ENCODE assay signal across 30 cellular contexts in the genomic region with DNA sequence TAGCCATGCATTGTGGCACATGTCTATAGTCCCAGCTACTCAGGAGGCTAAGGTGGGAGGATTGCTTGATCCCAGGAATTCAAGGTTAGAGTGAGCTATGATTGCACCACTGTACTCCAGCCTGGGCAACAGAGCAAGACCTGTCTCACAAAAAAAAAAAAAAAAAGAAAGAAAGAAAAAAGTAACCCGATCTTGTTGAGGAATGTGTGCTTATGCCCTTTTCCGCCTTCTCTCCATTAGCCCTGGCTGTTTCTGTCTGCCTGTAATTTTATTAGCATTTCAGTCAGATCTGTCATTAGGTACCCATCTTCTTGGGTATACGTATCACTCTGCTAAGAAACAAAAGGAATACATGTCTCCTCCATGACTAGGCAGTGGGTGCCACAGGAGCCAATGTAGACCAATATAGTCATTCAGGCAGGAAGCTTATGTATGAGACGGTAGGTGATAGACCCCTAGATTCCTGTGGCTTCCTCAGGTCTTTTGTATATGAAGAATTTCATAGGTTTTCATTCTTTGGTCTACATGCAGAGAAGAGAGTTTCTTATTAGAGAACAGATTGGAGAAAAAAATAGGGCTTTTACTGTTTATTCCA. TPM values are rescaled to one million over a fixed set of nuclear protein-coding genes. Genes with fewer than 3 reads are reported as not detected.
A peak's percentile ranks its signal among the peaks of the same experiment; 100 is the strongest.
DNase-seq lines count a peak whose midpoint lies in the region; ATAC-seq lines count a peak whose summit lies in the region.
"Had no signal": no experiment of that assay in that cellular context is flagged by ENCODE, and none has a peak within 500 bp of the region (broad histone marks: within the 10 kb centered on the region; RNA-seq: fewer than 3 reads in every experiment).

No MANE protein-coding gene starts in this region.

- intact Hi-C loops in CD4-positive, alpha-beta memory T cell (cut with micrococcal nuclease): loop anchor here (5.0 kb wide), 1 partner anchor 38 kb away; no protein-coding TSS in a partner anchor

- no peaks in the 10 kb centered on the region for H3K27me3 ChIP-seq in CD4-positive, alpha-beta memory T cell (ENCODE audit: insufficient read depth, low read length)
- H3K27me3 ChIP-seq: adrenal gland, ovary, Peyer's patch, right atrium auricular region had no signal

- POLR2A ChIA-PET in CD4-positive, alpha-beta memory T cell (lab: Charles Lee; ENCODE audit: partially characterized antibody): no interaction called here

- H3K4me3 Mint-ChIP-seq in CD4-positive, alpha-beta memory T cell: peak overlapping the region in 2 of 8 donors; percentile 33 to 36
- H3K4me3 Mint-ChIP-seq in T-helper 17 cell: no peak overlapping the region
- H3K4me3 Mint-ChIP-seq: CD4-positive, alpha-beta T cell; dendritic cell treated with granulocyte-macrophage colony-stimulating factor and Interleukin-4, amounts not matched to agents 40 ng/mL and 50 ng/mL, for 4 days; naive thymus-derived CD4-positive, alpha-beta T cell; T-helper 2 cell treated with Interferon-gamma antibody and Interleukin-4, amounts not matched to agents 5 μg/mL and 100 μg/mL, for 36 hours had no signal

- H3K36me3 ChIP-seq in CD4-positive, alpha-beta memory T cell (ENCODE audit: insufficient read depth, low read length): no peaks in the 10 kb centered on the region
- H3K36me3 ChIP-seq: adrenal gland, ovary, Peyer's patch, right atrium auricular region, WERI-Rb-1 had no signal

- peaks cover 69% of the 10 kb centered on the region for H3K4me1 ChIP-seq in CD4-positive, alpha-beta memory T cell (ENCODE audit: insufficient read depth, low read length)

- H3K4me1 Mint-ChIP-seq in CD4-positive, alpha-beta memory T cell: peaks cover 34 to 66% (median 47%) of the 10 kb centered on the region in 4 donors
- H3K4me1 Mint-ChIP-seq in T-helper 17 cell: peaks cover 37% of the 10 kb centered on the region

- CTCF ChIA-PET in CD4-positive, alpha-beta memory T cell (lab: Charles Lee; ENCODE audit: partially characterized antibody): interaction anchor here (0.7 to 7.7 kb wide), 3 partner anchors 28 to 186 kb away, joined by 3 to 50 read pairs (median 4); no protein-coding TSS in a partner anchor

- H3K27me3 Mint-ChIP-seq in CD4-positive, alpha-beta memory T cell: no peaks in the 10 kb centered on the region
- no peaks in the 10 kb centered on the region for H3K27me3 Mint-ChIP-seq in T-helper 17 cell
- H3K27me3 Mint-ChIP-seq: CD4-positive, alpha-beta T cell; dendritic cell treated with granulocyte-macrophage colony-stimulating factor and Interleukin-4, amounts not matched to agents 40 ng/mL and 50 ng/mL, for 4 days; naive thymus-derived CD4-positive, alpha-beta T cell had no signal

- H3K27ac ChIP-seq in CD4-positive, alpha-beta memory T cell (ENCODE audit: low read depth, low read length): no peak overlapping the region
- H3K27ac ChIP-seq: adrenal gland, ovary, Peyer's patch, right atrium auricular region, WERI-Rb-1 had no signal

- H3K9me3 Mint-ChIP-seq in CD4-positive, alpha-beta memory T cell: no peaks in the 10 kb centered on the region
- H3K9me3 Mint-ChIP-seq: CD4-positive, alpha-beta T cell; dendritic cell treated with granulocyte-macrophage colony-stimulating factor and Interleukin-4, amounts not matched to agents 40 ng/mL and 50 ng/mL, for 4 days; T-helper 2 cell treated with Interferon-gamma antibody and Interleukin-4, amounts not matched to agents 5 μg/mL and 100 μg/mL, for 36 hours had no signal

- H3K4me3 ChIP-seq in CD4-positive, alpha-beta memory T cell (ENCODE audit: low read length in 2 of 2): no peak overlapping the region
- H3K4me3 ChIP-seq: adrenal gland, ovary, Peyer's patch, right atrium auricular region had no signal

- H3K27ac Mint-ChIP-seq in CD4-positive, alpha-beta memory T cell: peak overlapping the region in 4 of 7 donors; percentile 70 to 86 (median 76)
- peak overlapping the region; percentile 39 for H3K27ac Mint-ChIP-seq in T-helper 17 cell
- H3K27ac Mint-ChIP-seq: CD4-positive, alpha-beta T cell; dendritic cell treated with granulocyte-macrophage colony-stimulating factor and Interleukin-4, amounts not matched to agents 40 ng/mL and 50 ng/mL, for 4 days; T-helper 2 cell treated with Interferon-gamma antibody and Interleukin-4, amounts not matched to agents 5 μg/mL and 100 μg/mL, for 36 hours had no signal

- H3K9me3 ChIP-seq in CD4-positive, alpha-beta memory T cell (ENCODE audit: control insufficient read depth in 1 of 2, low read length in 2 of 2): no peaks in the 10 kb centered on the region
- H3K9me3 ChIP-seq in T-helper 17 cell (ENCODE audit: control insufficient read depth, low read length, poor library complexity, severe bottlenecking): no peaks in the 10 kb centered on the region
- H3K9me3 ChIP-seq: adrenal gland, ovary, Peyer's patch, right atrium auricular region had no signal

- ATAC-seq in T-helper 17 cell (no peak), GM19455 (IDR thresholded peaks at IDR 0.05; ENCODE audit: unreplicated experiment) (no peak)
- ATAC-seq: left ventricle myocardium superior; naive thymus-derived CD4-positive, alpha-beta T cell; stimulated activated naive CD8-positive, alpha-beta T cell treated with anti-CD3 and anti-CD28 coated beads, Interleukin-15, Interleukin-2, amounts not matched to agents 100 U/mL and 50 U/mL, for 24 hours had no signal

- H3K36me3 Mint-ChIP-seq in CD4-positive, alpha-beta memory T cell: peaks cover 4 to 12% of the 10 kb centered on the region in 2 donors
- no peaks in the 10 kb centered on the region for H3K36me3 Mint-ChIP-seq in T-helper 17 cell (ENCODE audit: low read depth)

- no peak for DNase-seq in CD4-positive, alpha-beta memory T cell
- peak; percentile 54 for DNase-seq in EH (ENCODE audit: low read depth)
- DNase-seq in T-helper 17 cell: no peak
- DNase-seq in left kidney (ENCODE audit: low read depth, low spot score): peak; percentile 57
- DNase-seq in EL: no peak
- DNase-seq in activated CD4-positive, CD25-positive, alpha-beta regulatory T cell (lab: John Stamatoyannopoulos, UW): no peak
- DNase-seq: activated CD4-positive, alpha-beta T cell treated with anti-CD3 and anti-CD28 coated beads, Interleukin-2, amount 50 U/mL, for 4 hours; activated naive CD4-positive, alpha-beta T cell; adrenal gland; CD4-positive, alpha-beta T cell; DMS153; GF-D8; GOT3; KG1; left ventricle myocardium superior; naive thymus-derived CD4-positive, alpha-beta T cell; NCI-H1436 treated with DMSO at 0.1 percent for 48 hours; NCI-H524 treated with DMSO at 0.1 percent for 48 hours; NK-92 treated with Interleukin-12 subunit alpha and Interleukin-12 subunit beta, amount 100 ng/mL, for 24 hours; ovary; Peyer's patch; stimulated activated CD4-positive, alpha-beta T cell treated with anti-CD3 and anti-CD28 coated beads, Interleukin-12 subunit alpha, Interleukin-12 subunit beta, amount 100 ng/mL, for 4 hours; stimulated activated CD4-positive, alpha-beta T cell treated with anti-CD3 and anti-CD28 coated beads, Interleukin-4, amount 100 ng/mL, for 4 hours; stimulated activated naive CD8-positive, alpha-beta T cell treated with anti-CD3 and anti-CD28 coated beads, Interleukin-15, Interleukin-2, amounts not matched to agents 100 U/mL and 50 U/mL, for 24 hours; WERI-Rb-1 had no signal

RNA-seq across cellular contexts. Expression of a gene that starts 59.6 kb away (rescaled TPM):
- under 1 TPM; 0.35 to 0.64 TPM for total RNA-seq in CD4-positive, alpha-beta memory T cell
- not detected for polyA plus RNA-seq in CD4-positive, alpha-beta memory T cell
- under 1 TPM; 0.47 to 0.76 TPM for total RNA-seq in T-helper 17 cell
- total RNA-seq: HT-29, Peyer's patch had no signal

Comparison
In these comparisons a context has a peak if more than half of its experiments do, and no peak if none do; other contexts are left out.
1. DNase-seq: peak in EH (single experiment) and left kidney (single experiment); none in CD4-positive, alpha-beta memory T cell (0 of 5), T-helper 17 cell (0 of 3), EL (single experiment) and activated CD4-positive, CD25-positive, alpha-beta regulatory T cell (0 of 4).